Comparison of ENCODE assay signal across 1 cellular context in the genomic region with DNA sequence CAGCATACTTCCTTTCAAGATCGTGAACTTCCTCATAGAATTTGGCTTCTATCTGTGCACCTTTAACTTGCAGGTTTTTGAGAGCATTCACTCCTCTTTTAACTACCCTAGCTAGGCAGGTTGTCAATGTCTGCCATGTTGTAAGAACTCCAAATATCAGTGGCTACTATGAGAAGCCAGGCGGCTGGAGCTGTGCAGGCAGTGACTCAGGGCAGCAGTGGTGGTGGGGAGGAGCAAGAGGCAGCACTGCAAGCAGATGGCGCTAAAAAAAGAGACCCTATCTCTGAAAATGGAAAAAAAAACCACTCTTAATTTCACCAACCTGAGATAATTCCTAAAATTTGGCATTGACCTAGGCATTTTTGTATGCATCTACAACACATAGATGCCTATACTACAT.
TF ChIP-seq lines count a peak whose summit lies in the region.

No MANE protein-coding gene starts in this region.

TF ChIP-seq in HepG2, 621 proteins besides CTCF, POLR2A, EP300 and RAD21 (continued from another document):
- TF ChIP-seq, protein P1, sequence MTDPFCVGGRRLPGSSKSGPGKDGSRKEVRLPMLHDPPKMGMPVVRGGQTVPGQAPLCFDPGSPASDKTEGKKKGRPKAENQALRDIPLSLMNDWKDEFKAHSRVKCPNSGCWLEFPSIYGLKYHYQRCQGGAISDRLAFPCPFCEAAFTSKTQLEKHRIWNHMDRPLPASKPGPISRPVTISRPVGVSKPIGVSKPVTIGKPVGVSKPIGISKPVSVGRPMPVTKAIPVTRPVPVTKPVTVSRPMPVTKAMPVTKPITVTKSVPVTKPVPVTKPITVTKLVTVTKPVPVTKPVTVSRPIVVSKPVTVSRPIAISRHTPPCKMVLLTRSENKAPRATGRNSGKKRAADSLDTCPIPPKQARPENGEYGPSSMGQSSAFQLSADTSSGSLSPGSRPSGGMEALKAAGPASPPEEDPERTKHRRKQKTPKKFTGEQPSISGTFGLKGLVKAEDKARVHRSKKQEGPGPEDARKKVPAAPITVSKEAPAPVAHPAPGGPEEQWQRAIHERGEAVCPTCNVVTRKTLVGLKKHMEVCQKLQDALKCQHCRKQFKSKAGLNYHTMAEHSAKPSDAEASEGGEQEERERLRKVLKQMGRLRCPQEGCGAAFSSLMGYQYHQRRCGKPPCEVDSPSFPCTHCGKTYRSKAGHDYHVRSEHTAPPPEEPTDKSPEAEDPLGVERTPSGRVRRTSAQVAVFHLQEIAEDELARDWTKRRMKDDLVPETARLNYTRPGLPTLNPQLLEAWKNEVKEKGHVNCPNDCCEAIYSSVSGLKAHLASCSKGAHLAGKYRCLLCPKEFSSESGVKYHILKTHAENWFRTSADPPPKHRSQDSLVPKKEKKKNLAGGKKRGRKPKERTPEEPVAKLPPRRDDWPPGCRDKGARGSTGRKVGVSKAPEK (CRISPR knock-in tag; IDR thresholded peaks at IDR 0.05; ENCODE audit: borderline replicate concordance), result no peak
- TF ChIP-seq, protein P2, sequence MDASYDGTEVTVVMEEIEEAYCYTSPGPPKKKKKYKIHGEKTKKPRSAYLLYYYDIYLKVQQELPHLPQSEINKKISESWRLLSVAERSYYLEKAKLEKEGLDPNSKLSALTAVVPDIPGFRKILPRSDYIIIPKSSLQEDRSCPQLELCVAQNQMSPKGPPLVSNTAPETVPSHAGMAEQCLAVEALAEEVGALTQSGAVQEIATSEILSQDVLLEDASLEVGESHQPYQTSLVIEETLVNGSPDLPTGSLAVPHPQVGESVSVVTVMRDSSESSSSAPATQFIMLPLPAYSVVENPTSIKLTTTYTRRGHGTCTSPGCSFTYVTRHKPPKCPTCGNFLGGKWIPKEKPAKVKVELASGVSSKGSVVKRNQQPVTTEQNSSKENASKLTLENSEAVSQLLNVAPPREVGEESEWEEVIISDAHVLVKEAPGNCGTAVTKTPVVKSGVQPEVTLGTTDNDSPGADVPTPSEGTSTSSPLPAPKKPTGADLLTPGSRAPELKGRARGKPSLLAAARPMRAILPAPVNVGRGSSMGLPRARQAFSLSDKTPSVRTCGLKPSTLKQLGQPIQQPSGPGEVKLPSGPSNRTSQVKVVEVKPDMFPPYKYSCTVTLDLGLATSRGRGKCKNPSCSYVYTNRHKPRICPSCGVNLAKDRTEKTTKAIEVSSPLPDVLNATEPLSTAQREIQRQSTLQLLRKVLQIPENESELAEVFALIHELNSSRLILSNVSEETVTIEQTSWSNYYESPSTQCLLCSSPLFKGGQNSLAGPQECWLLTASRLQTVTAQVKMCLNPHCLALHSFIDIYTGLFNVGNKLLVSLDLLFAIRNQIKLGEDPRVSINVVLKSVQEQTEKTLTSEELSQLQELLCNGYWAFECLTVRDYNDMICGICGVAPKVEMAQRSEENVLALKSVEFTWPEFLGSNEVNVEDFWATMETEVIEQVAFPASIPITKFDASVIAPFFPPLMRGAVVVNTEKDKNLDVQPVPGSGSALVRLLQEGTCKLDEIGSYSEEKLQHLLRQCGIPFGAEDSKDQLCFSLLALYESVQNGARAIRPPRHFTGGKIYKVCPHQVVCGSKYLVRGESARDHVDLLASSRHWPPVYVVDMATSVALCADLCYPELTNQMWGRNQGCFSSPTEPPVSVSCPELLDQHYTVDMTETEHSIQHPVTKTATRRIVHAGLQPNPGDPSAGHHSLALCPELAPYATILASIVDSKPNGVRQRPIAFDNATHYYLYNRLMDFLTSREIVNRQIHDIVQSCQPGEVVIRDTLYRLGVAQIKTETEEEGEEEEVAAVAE (CRISPR knock-in tag; IDR thresholded peaks at IDR 0.05; ENCODE audit: borderline replicate concordance), result no peak
TF ChIP-seq in HepG2: peak in this region for 0.
